12 cellular contexts compared by ENCODE assay signal in genomic region chr20:33539129-33539528, GRCh38. TPM values are rescaled to one million over a fixed set of nuclear protein-coding genes. Genes with fewer than 3 reads are reported as not detected.
DNase-seq lines count a peak whose midpoint lies in the region; TF ChIP-seq lines count a peak whose summit lies in the region.
"Had no signal": no experiment of that assay in that cellular context is flagged by ENCODE, and none has a peak within 500 bp of the region (broad histone marks: within the 10 kb centered on the region; RNA-seq: fewer than 3 reads in every experiment).

No MANE protein-coding gene starts in this region.

- H3K79me2 ChIP-seq in OCI-LY7 (ENCODE audit: insufficient read depth, low read depth, low read length): peaks cover 29% of the 10 kb centered on the region; the same call in 1 of the 2 replicates
- no peaks in the 10 kb centered on the region for H3K79me2 ChIP-seq in fibroblast of lung (ENCODE audit: control insufficient read depth, insufficient read depth, low read length)
- H3K79me2 ChIP-seq in osteoblast (ENCODE audit: insufficient read depth, low read length): peaks cover 20% of the 10 kb centered on the region

- POLR2A ChIA-PET in OCI-LY7 (lab: Charles Lee): interaction anchor here (0.6 kb wide), 1 partner anchor 279 kb away, joined by 3 read pairs; no protein-coding TSS in a partner anchor

- no peaks in the 10 kb centered on the region for H3K9me2 ChIP-seq in OCI-LY7 (ENCODE audit: insufficient read depth, low read length)

- no peaks in the 10 kb centered on the region for H3K27me3 ChIP-seq in fibroblast of lung (ENCODE audit: control insufficient read depth, insufficient read depth, low read length)
- H3K27me3 ChIP-seq in osteoblast (ENCODE audit: insufficient read depth, low read length): no peaks in the 10 kb centered on the region
- H3K27me3 ChIP-seq: brain microvascular endothelial cell had no signal

- no peaks in the 10 kb centered on the region for H4K20me1 ChIP-seq in OCI-LY7 (ENCODE audit: insufficient read depth, low read length)
- no peaks in the 10 kb centered on the region for H4K20me1 ChIP-seq in fibroblast of lung (ENCODE audit: control insufficient read depth, extremely low read depth, insufficient read depth, low read length)
- H4K20me1 ChIP-seq in osteoblast (ENCODE audit: insufficient read depth, low read length): peaks cover 2% of the 10 kb centered on the region

- no peak for TF ChIP-seq CTCF in OCI-LY7 (conservative IDR thresholded peaks at IDR 0.05; ENCODE audit: low read length)
- no peak for TF ChIP-seq CTCF in fibroblast of lung (conservative IDR thresholded peaks at IDR 0.05 in 1 of 2, IDR thresholded peaks at IDR 0.05 in 1 of 2; ENCODE audit: low read depth in 1 of 2, low read length in 2 of 2)
- TF ChIP-seq CTCF in osteoblast (IDR thresholded peaks at IDR 0.05; ENCODE audit: extremely low read depth, low read depth, low read length): no peak

- CTCF ChIA-PET in OCI-LY7 (lab: Charles Lee; ENCODE audit: unreplicated experiment): no interaction called here

- 0 out of 2 replicates have a peak, but pooled peaks cover 5% of the 10 kb centered on the region for H3K36me3 ChIP-seq in OCI-LY7 (ENCODE audit: insufficient read depth, low read length)
- H3K36me3 ChIP-seq in fibroblast of lung (ENCODE audit: control insufficient read depth, insufficient read depth, low read length): no peaks in the 10 kb centered on the region
- H3K36me3 ChIP-seq in osteoblast (ENCODE audit: insufficient read depth, low read length): no peaks in the 10 kb centered on the region
- H3K36me3 ChIP-seq: brain microvascular endothelial cell had no signal

- no peak overlapping the region for H2AFZ ChIP-seq in OCI-LY7 (ENCODE audit: low read length)
- no peak overlapping the region for H2AFZ ChIP-seq in fibroblast of lung (ENCODE audit: low read length)
- no peak overlapping the region for H2AFZ ChIP-seq in osteoblast (ENCODE audit: low read length)

- H3K4me3 ChIP-seq in OCI-LY7 (ENCODE audit: low read depth, low read length, poor library complexity, severe bottlenecking) (no peak overlapping the region), fibroblast of lung (replicated peaks in 1 of 4; ENCODE audit: control extremely low read depth in 1 of 4, insufficient read depth in 1 of 4, low read depth in 3 of 4, low read length in 4 of 4) (no peak overlapping the region), osteoblast (ENCODE audit: insufficient read depth, low read length) (no peak overlapping the region)

- BruUV-seq in OCI-LY7 (replicated peaks; lab: Mats Ljungman, UMichigan): no TSS peak

- H3K27ac ChIP-seq in OCI-LY7 (ENCODE audit: low read depth, low read length, poor library complexity, severe bottlenecking) (no peak overlapping the region), fibroblast of lung (ENCODE audit: insufficient read depth, low read length) (no peak overlapping the region), osteoblast (ENCODE audit: low read depth, low read length) (no peak overlapping the region)
- H3K27ac ChIP-seq: brain microvascular endothelial cell had no signal

- intact Hi-C loops in OCI-LY7 (cut with micrococcal nuclease; ENCODE audit: unreplicated experiment): no loop called here

- no peak overlapping the region for H3K9ac ChIP-seq in fibroblast of lung (ENCODE audit: insufficient read depth, low read length)

- H3K9me3 ChIP-seq in OCI-LY7 (ENCODE audit: low read length) (0 out of 2 replicates have a peak, but pooled peaks cover 6% of the 10 kb centered on the region), fibroblast of lung (ENCODE audit: control insufficient read depth, insufficient read depth, low read depth, low read length) (no peaks in the 10 kb centered on the region), osteoblast (ENCODE audit: low read depth, low read length) (no peaks in the 10 kb centered on the region)

- peak; percentile 43 for DNase-seq in EH (ENCODE audit: low read depth)
- DNase-seq in OCI-LY7 (ENCODE audit: low spot score): no peak
- peak; percentile 16 to 48 for DNase-seq in fibroblast of lung (ENCODE audit: low read depth in 2 of 2)
- peak; percentile 81 for DNase-seq in osteoblast (ENCODE audit: insufficient read length, low spot score, missing footprints)
- no peak for DNase-seq in middle frontal gyrus (ENCODE audit: extremely low spot score, low spot score)
- no peak for DNase-seq in medulla oblongata (ENCODE audit: extremely low spot score)
- DNase-seq in DMS 273 (lab: John Stamatoyannopoulos, UW; ENCODE audit: unreplicated experiment): no peak
- no peak for DNase-seq in NCI-H2171 (lab: John Stamatoyannopoulos, UW)
- DNase-seq: brain microvascular endothelial cell; CD8-positive, alpha-beta T cell; right cardiac atrium; T-helper 1 cell had no signal

- peak overlapping the region; percentile 43 for H3K4me2 ChIP-seq in OCI-LY7 (ENCODE audit: low read length)
- H3K4me2 ChIP-seq in fibroblast of lung (ENCODE audit: extremely low read depth, insufficient read depth, low read length): peak overlapping the region; percentile 35
- peak overlapping the region; percentile 26 for H3K4me2 ChIP-seq in osteoblast (ENCODE audit: insufficient read depth, low read length)

- H3K4me1 ChIP-seq in OCI-LY7 (ENCODE audit: insufficient read depth, low read length, poor library complexity, severe bottlenecking): peaks cover 26% of the 10 kb centered on the region
- H3K4me1 ChIP-seq in fibroblast of lung (ENCODE audit: control insufficient read depth, extremely low read depth, insufficient read depth, low read length): peaks cover 4% of the 10 kb centered on the region
- H3K4me1 ChIP-seq in osteoblast (ENCODE audit: insufficient read depth, low read length): peaks cover 6% of the 10 kb centered on the region

RNA-seq across cellular contexts. Expression of gene CBFA2T2, which starts 49.2 kb away (rescaled TPM):
- total RNA-seq in OCI-LY7 (2014; rRNA removed; shearing (Covaris generic)): 32.9 and 38.5 TPM in 2 replicates
- total RNA-seq in OCI-LY7 (2022) (20.7 and 22.2 TPM in 2 replicates), fibroblast of lung (5.1 and 7.3 TPM in 2 replicates), osteoblast (10.3 and 11.2 TPM in 2 replicates)
- polyA plus RNA-seq in fibroblast of lung: 4.8 and 5.6 TPM in 2 replicates
- 3.5 and 4.3 TPM in 2 replicates for polyA plus RNA-seq in fibroblast of lung (2012)
- polyA minus RNA-seq in fibroblast of lung (ENCODE audit: low replicate concordance): 13.9 and 16.6 TPM in 2 replicates

Comparison
In these comparisons a context has a peak if more than half of its experiments do, and no peak if none do; other contexts are left out.
1. DNase-seq: peak in EH (single experiment), fibroblast of lung (2 of 2) and osteoblast (single experiment); none in OCI-LY7 (single experiment), middle frontal gyrus (single experiment), medulla oblongata (single experiment), DMS 273 (single experiment) and NCI-H2171 (single experiment).
2. Peak in every context shown above with its lines, with median percentiles within 50 percentile points of each other: H3K4me2 ChIP-seq.